ENCODE assay signal across 28 cellular contexts in the genomic region with DNA sequence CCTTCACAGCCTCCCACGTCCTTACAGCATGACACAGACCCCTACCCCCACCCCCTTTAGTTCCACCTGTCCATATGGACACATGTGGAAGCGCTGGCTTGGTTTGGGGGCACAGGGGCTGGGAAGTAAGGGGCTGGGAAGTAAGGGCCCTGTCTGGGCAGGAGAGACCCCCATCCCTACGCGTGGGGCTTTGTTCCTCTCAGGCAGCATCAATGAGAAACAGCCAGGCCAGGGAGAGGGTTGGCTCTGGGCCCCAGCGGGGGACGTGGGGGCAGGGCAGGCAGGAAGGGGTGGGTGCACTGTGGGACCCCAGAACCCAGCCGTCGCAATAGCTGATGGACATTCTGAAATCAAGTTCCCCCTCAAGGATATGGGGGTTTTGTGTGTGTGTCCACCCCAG. TPM values are rescaled to one million over a fixed set of nuclear protein-coding genes. Genes with fewer than 3 reads are reported as not detected.
"Had no signal": no experiment of that assay in that cellular context is flagged by ENCODE, and none has a peak within 500 bp of the region (broad histone marks: within the 10 kb centered on the region; RNA-seq: fewer than 3 reads in every experiment).

No MANE protein-coding gene starts in this region.

- FAIRE-seq: TTC549 had no signal

- H3K9me3 ChIP-seq: breast epithelium had no signal

- H3K27ac ChIP-seq: breast epithelium, SK-N-MC, WERI-Rb-1 had no signal

- H3K36me3 ChIP-seq: breast epithelium, WERI-Rb-1 had no signal

- DNase-seq: activated CD4-positive, alpha-beta T cell treated with anti-CD3 and anti-CD28 coated beads for 4 hours; activated CD8-positive, alpha-beta memory T cell treated with anti-CD3 and anti-CD28 coated beads, Interleukin-2, amount 50 U/mL, for 4 hours; activated CD8-positive, alpha-beta T cell treated with anti-CD3 and anti-CD28 coated beads for 36 hours; activated gamma-delta T cell treated with Interleukin-2 at 50 U/mL for 16 hours; activated naive CD4-positive, alpha-beta T cell treated with anti-CD3 and anti-CD28 coated beads, Interleukin-2, amount 10 ng/mL, durations not matched to agents 7 days and 5 days; activated naive CD8-positive, alpha-beta T cell treated with anti-CD3 and anti-CD28 coated beads for 36 hours; activated T-cell treated with anti-CD3 and anti-CD28 coated beads, Interleukin-2, amount 50 U/mL, for 72 hours; Kasumi-1; KBM-7; NCI-H146; NCI-H187 treated with DMSO at 0.1 percent for 48 hours; NCI-H2171; NCI-H226; NCI-H526; NCI-H774; RPMI8226; T-cell; T-helper 2 cell; T1000; WERI-Rb-1 had no signal

- ATAC-seq: activated CD4-positive, CD25-positive, alpha-beta regulatory T cell treated with anti-CD3 and anti-CD28 coated beads, Interleukin-2, amount 50 U/mL, for 24 hours; activated CD8-positive, alpha-beta T cell treated with anti-CD3 and anti-CD28 coated beads for 36 hours; activated T-cell treated with anti-CD3 and anti-CD28 coated beads, Interleukin-2, amount 50 U/mL, for 72 hours; Panc1; Right ventricle myocardium inferior; T-cell had no signal

- H3K4me1 ChIP-seq: breast epithelium had no signal

- H3K4me3 ChIP-seq: breast epithelium had no signal

RNA-seq across cellular contexts. Expression of gene NCAN, which starts 1.1 kb away (rescaled TPM):
- total RNA-seq: activated CD8-positive, alpha-beta T cell treated with anti-CD3 and anti-CD28 coated beads for 36 hours; activated naive CD8-positive, alpha-beta T cell treated with anti-CD3 and anti-CD28 coated beads for 36 hours; activated T-helper 2 cell treated with anti-CD3 and anti-CD28 coated beads, Interferon-gamma antibody, Interleukin-2, Interleukin-4, amounts not matched to agents 10 μg/mL and 5 μg/mL and 100 μg/mL, durations not matched to agents 14 hours and 24 hours and 36 hours; breast epithelium; OCI-LY7; Right ventricle myocardium inferior had no signal
